ENCODE assay signal across 8 cellular contexts in the genomic region with DNA sequence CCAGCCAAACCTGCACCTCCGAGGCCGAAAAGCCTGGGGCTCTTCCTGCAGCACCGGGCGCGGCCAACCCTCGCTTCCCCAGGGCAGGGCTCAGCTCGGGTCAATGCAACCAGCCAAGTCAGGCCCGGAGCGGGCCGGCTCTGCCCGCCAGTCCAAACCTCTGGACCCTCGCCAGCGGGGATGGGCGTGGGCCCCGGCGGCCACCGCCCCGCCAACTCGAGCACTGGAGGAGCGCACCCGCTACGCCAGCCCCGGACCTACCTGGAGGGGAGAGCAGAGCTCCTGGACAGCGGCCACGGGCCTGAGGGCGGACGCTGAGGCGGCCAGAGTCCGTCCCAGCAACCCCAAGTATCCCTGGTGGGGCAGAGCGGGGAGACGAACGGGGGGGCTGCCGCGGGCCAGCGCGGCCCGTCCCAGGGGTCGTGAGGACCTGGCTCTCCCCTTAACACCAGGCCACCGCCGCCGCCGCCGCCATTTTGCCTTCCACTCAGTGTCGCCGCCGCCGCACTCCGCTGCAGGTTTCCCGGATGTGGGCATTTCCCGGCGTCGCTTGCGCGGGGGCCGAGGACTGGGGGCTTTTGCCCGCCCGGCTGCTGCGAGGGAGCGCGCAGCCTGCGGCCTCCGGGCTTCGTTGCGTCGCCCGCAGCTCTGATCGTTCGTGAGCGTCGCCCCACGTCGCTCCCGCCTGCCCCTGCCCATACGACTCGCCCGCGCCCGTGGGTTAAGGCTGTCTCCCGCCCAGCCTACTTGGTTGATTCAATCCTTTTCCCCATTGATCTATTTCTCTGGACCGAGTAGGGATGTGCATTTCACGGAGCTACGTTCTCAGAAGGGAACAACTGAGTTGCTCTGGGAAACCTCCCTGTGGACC. TPM values are rescaled to one million over a fixed set of nuclear protein-coding genes. Genes with fewer than 3 reads are reported as not detected.
A peak's percentile ranks its signal among the peaks of the same experiment; 100 is the strongest.
DNase-seq lines count a peak whose midpoint lies in the region; ATAC-seq, FAIRE-seq and TF ChIP-seq lines count a peak whose summit lies in the region.

A gene (minus strand): TSS at position 514 of the 871 bp plus-strand sequence. CDS start 15,975 bp downstream, outside the sequence.

- no peaks in the 10 kb centered on the region for H3K9me3 ChIP-seq in Caco-2
- no peaks in the 10 kb centered on the region for H3K9me3 ChIP-seq in NT2/D1 (ENCODE audit: insufficient read depth, low read length)
- H3K9me3 ChIP-seq in endocrine pancreas (ENCODE audit: control insufficient read depth, low read length) = no peaks in the 10 kb centered on the region

- H3K27me3 ChIP-seq in Caco-2 (replicated peaks; ENCODE audit: control insufficient read depth, insufficient read depth, low read length) (no peaks in the 10 kb centered on the region), NT2/D1 (ENCODE audit: insufficient read depth, insufficient read length) (no peaks in the 10 kb centered on the region), endocrine pancreas (ENCODE audit: control insufficient read depth, insufficient read depth, low read length) (no peaks in the 10 kb centered on the region)

- H3K27ac Mint-ChIP-seq in Caco-2 (ENCODE audit: unreplicated experiment) = peak within 1 kb of the TSS; percentile 95
- H3K27ac Mint-ChIP-seq in activated CD8-positive, alpha-beta memory T cell treated with anti-CD3 and anti-CD28 coated beads, Interleukin-2, amount 10 ng/mL, durations not matched to agents 7 days and 5 days = peak within 1 kb of the TSS; percentile 97

- intact Hi-C loops in Caco-2 (cut with micrococcal nuclease; ENCODE audit: unreplicated experiment) = loop anchor here (1.0 kb wide), 1 partner anchor 9 kb away; no protein-coding TSS in a partner anchor

- H3K4me1 ChIP-seq in Caco-2 (peaks cover 4% of the 10 kb centered on the region), NT2/D1 (ENCODE audit: insufficient read depth, insufficient read length) (no peaks in the 10 kb centered on the region), endocrine pancreas (ENCODE audit: control insufficient read depth, insufficient read depth, low read length) (peaks cover 19% of the 10 kb centered on the region)

- peak within 1 kb of the TSS; percentile 93 for H3K4me3 Mint-ChIP-seq in Caco-2 (ENCODE audit: unreplicated experiment)
- peak within 1 kb of the TSS; percentile 92 for H3K4me3 Mint-ChIP-seq in activated CD8-positive, alpha-beta memory T cell treated with anti-CD3 and anti-CD28 coated beads, Interleukin-2, amount 10 ng/mL, durations not matched to agents 7 days and 5 days

- ATAC-seq in GM21381 (IDR thresholded peaks at IDR 0.05; ENCODE audit: unreplicated experiment) = peak; percentile 83
- peak; percentile 91 for ATAC-seq in activated CD8-positive, alpha-beta memory T cell treated with anti-CD3 and anti-CD28 coated beads, Interleukin-2, amount 10 ng/mL, durations not matched to agents 7 days and 5 days

- H3K36me3 ChIP-seq in Caco-2 (ENCODE audit: control insufficient read depth, insufficient read depth, low read length) = no peaks in the 10 kb centered on the region
- peaks cover 15% of the 10 kb centered on the region for H3K36me3 ChIP-seq in NT2/D1 (ENCODE audit: insufficient read depth, insufficient read length, low read length)
- H3K36me3 ChIP-seq in endocrine pancreas (ENCODE audit: control insufficient read depth, insufficient read depth, low read length) = no peaks in the 10 kb centered on the region

- BruUV-seq in Caco-2 (replicated peaks; lab: Mats Ljungman, UMichigan) = no TSS peak

- peaks cover 19% of the 10 kb centered on the region for H3K36me3 Mint-ChIP-seq in Caco-2 (ENCODE audit: insufficient read depth, unreplicated experiment)
- H3K36me3 Mint-ChIP-seq in activated CD8-positive, alpha-beta memory T cell treated with anti-CD3 and anti-CD28 coated beads, Interleukin-2, amount 10 ng/mL, durations not matched to agents 7 days and 5 days = peaks cover 22% of the 10 kb centered on the region

- H3K27me3 Mint-ChIP-seq in Caco-2 (ENCODE audit: insufficient read depth, unreplicated experiment) = no peaks in the 10 kb centered on the region
- no peaks in the 10 kb centered on the region for H3K27me3 Mint-ChIP-seq in activated CD8-positive, alpha-beta memory T cell treated with anti-CD3 and anti-CD28 coated beads, Interleukin-2, amount 10 ng/mL, durations not matched to agents 7 days and 5 days

- H3K9ac ChIP-seq in NT2/D1 (ENCODE audit: insufficient read length, low read depth) (peak within 1 kb of the TSS; percentile 98), endocrine pancreas (ENCODE audit: control insufficient read depth, insufficient read depth, low read length) (peak within 1 kb of the TSS; percentile 94)

- peak within 1 kb of the TSS; percentile 94 for H3K4me3 ChIP-seq in Caco-2 (ENCODE audit: low read depth, low read length)
- peak within 1 kb of the TSS; percentile 82 for H3K4me3 ChIP-seq in NT2/D1 (ENCODE audit: insufficient read length, low read depth)
- peak within 1 kb of the TSS; percentile 100 for H3K4me3 ChIP-seq in endocrine pancreas (ENCODE audit: control insufficient read depth, insufficient read depth, low read length)

- CTCF ChIA-PET in Caco-2 (lab: Charles Lee) = interaction anchor here (0.6 to 1.1 kb wide), 2 partner anchors 34 to 152 kb away, joined by 4 read pairs; a partner anchor contains a TSS
- CTCF ChIA-PET in activated CD8-positive, alpha-beta memory T cell treated with anti-CD3 and anti-CD28 coated beads, Interleukin-2, amount 10 ng/mL, durations not matched to agents 7 days and 5 days (lab: Charles Lee) = interaction anchor here (0.8 to 2.8 kb wide), 9 partner anchors 13 to 172 kb away, joined by 3 to 14 read pairs (median 3); a partner anchor contains a TSS

- H3K9me3 Mint-ChIP-seq in Caco-2 (ENCODE audit: unreplicated experiment) = no peaks in the 10 kb centered on the region
- H3K9me3 Mint-ChIP-seq in activated CD8-positive, alpha-beta memory T cell treated with anti-CD3 and anti-CD28 coated beads, Interleukin-2, amount 10 ng/mL, durations not matched to agents 7 days and 5 days (ENCODE audit: low read depth) = no peaks in the 10 kb centered on the region

- H3K4me1 Mint-ChIP-seq in Caco-2 (ENCODE audit: low read depth, unreplicated experiment) = peaks cover 7% of the 10 kb centered on the region
- peaks cover 34% of the 10 kb centered on the region for H3K4me1 Mint-ChIP-seq in activated CD8-positive, alpha-beta memory T cell treated with anti-CD3 and anti-CD28 coated beads, Interleukin-2, amount 10 ng/mL, durations not matched to agents 7 days and 5 days

- no peak for TF ChIP-seq CTCF in Caco-2 (IDR thresholded peaks at IDR 0.05; ENCODE audit: insufficient read depth in 1 of 2, low read depth in 1 of 2, low read length in 1 of 2, severe bottlenecking in 1 of 2, unreplicated experiment in 1 of 2)

- DNase-seq in Caco-2 (peak; percentile 85 to 90), HTR-8/SVneo (ENCODE audit: insufficient read length, low spot score) (peak; percentile 79), NT2/D1 (ENCODE audit: low read depth, low spot score) (peak; percentile 63), mesenteric fat pad (ENCODE audit: low spot score) (peak; percentile 97)
- peak; percentile 96 for DNase-seq in activated CD8-positive, alpha-beta memory T cell treated with anti-CD3 and anti-CD28 coated beads, Interleukin-2, amount 10 ng/mL, durations not matched to agents 7 days and 5 days
- DNase-seq in stimulated activated CD8-positive, alpha-beta memory T cell treated with anti-CD3 and anti-CD28 coated beads, Interleukin-15, amount 100 ng/mL, for 24 hours (ENCODE audit: low read depth) = peak; percentile 85

- POLR2A ChIA-PET in Caco-2 (lab: Charles Lee) = interaction anchor here (0.5 to 0.6 kb wide), 5 partner anchors 30 to 1701 kb away, joined by 3 to 6 read pairs (median 4); a partner anchor contains a TSS

- FAIRE-seq in HTR-8/SVneo (lab: Jason Lieb, UNC) = no peak

RNA-seq across cellular contexts. Expression of the gene that starts here (rescaled TPM):
- total RNA-seq in Caco-2 (2022) (28.7 and 31.3 TPM in 2 replicates), mesenteric fat pad (25.7 TPM)
- total RNA-seq in activated CD8-positive, alpha-beta memory T cell treated with anti-CD3 and anti-CD28 coated beads, Interleukin-2, amount 10 ng/mL, durations not matched to agents 7 days and 5 days = 10 to 100 TPM; 28.5 to 33.1 TPM

Comparison
In these comparisons a context has a peak if more than half of its experiments do, and no peak if none do; other contexts are left out.
1. Peak in every context shown above with its lines: DNase-seq, ATAC-seq and H3K4me3 ChIP-seq.